Comparison of ENCODE assay signal across 1 cellular context in genomic region chr4:77671051-77671450, GRCh38.
TF ChIP-seq lines count a peak whose summit lies in the region.

No MANE protein-coding gene starts in this region.

TF ChIP-seq in GM23338, 12 proteins besides CTCF, POLR2A, EP300 and RAD21:
- TF ChIP-seq, protein P1, sequence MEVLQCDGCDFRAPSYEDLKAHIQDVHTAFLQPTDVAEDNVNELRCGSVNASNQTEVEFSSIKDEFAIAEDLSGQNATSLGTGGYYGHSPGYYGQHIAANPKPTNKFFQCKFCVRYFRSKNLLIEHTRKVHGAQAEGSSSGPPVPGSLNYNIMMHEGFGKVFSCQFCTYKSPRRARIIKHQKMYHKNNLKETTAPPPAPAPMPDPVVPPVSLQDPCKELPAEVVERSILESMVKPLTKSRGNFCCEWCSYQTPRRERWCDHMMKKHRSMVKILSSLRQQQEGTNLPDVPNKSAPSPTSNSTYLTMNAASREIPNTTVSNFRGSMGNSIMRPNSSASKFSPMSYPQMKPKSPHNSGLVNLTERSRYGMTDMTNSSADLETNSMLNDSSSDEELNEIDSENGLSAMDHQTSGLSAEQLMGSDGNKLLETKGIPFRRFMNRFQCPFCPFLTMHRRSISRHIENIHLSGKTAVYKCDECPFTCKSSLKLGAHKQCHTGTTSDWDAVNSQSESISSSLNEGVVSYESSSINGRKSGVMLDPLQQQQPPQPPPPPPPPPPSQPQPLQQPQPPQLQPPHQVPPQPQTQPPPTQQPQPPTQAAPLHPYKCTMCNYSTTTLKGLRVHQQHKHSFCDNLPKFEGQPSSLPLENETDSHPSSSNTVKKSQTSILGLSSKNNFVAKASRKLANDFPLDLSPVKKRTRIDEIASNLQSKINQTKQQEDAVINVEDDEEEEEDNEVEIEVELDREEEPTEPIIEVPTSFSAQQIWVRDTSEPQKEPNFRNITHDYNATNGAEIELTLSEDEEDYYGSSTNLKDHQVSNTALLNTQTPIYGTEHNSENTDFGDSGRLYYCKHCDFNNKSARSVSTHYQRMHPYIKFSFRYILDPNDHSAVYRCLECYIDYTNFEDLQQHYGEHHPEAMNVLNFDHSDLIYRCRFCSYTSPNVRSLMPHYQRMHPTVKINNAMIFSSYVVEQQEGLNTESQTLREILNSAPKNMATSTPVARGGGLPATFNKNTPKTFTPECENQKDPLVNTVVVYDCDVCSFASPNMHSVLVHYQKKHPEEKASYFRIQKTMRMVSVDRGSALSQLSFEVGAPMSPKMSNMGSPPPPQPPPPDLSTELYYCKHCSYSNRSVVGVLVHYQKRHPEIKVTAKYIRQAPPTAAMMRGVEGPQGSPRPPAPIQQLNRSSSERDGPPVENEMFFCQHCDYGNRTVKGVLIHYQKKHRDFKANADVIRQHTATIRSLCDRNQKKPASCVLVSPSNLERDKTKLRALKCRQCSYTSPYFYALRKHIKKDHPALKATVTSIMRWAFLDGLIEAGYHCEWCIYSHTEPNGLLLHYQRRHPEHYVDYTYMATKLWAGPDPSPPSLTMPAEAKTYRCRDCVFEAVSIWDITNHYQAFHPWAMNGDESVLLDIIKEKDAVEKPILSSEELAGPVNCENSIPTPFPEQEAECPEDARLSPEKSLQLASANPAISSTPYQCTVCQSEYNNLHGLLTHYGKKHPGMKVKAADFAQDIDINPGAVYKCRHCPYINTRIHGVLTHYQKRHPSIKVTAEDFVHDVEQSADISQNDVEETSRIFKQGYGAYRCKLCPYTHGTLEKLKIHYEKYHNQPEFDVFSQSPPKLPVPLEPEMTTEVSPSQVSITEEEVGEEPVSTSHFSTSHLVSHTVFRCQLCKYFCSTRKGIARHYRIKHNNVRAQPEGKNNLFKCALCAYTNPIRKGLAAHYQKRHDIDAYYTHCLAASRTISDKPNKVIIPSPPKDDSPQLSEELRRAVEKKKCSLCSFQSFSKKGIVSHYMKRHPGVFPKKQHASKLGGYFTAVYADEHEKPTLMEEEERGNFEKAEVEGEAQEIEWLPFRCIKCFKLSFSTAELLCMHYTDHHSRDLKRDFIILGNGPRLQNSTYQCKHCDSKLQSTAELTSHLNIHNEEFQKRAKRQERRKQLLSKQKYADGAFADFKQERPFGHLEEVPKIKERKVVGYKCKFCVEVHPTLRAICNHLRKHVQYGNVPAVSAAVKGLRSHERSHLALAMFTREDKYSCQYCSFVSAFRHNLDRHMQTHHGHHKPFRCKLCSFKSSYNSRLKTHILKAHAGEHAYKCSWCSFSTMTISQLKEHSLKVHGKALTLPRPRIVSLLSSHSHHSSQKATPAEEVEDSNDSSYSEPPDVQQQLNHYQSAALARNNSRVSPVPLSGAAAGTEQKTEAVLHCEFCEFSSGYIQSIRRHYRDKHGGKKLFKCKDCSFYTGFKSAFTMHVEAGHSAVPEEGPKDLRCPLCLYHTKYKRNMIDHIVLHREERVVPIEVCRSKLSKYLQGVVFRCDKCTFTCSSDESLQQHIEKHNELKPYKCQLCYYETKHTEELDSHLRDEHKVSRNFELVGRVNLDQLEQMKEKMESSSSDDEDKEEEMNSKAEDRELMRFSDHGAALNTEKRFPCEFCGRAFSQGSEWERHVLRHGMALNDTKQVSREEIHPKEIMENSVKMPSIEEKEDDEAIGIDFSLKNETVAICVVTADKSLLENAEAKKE (CRISPR knock-in tag; IDR thresholded peaks at IDR 0.05): no peak
- TF ChIP-seq POLR2AphosphoS5 (IDR thresholded peaks at IDR 0.05; ENCODE audit: low read depth) (no peak), ZNF114 (CRISPR knock-in tag; IDR thresholded peaks at IDR 0.05) (no peak), JUNB (IDR thresholded peaks at IDR 0.05; ENCODE audit: unreplicated experiment) (no peak), EZH2phosphoT487 (IDR thresholded peaks at IDR 0.05; ENCODE audit: unreplicated experiment) (no peak), STAT1 (IDR thresholded peaks at IDR 0.05; ENCODE audit: unreplicated experiment) (no peak), ZNF331 (CRISPR knock-in tag; IDR thresholded peaks at IDR 0.05; ENCODE audit: low read depth) (no peak), EZH2 (IDR thresholded peaks at IDR 0.05; ENCODE audit: low read depth, unreplicated experiment) (no peak), NANOG (IDR thresholded peaks at IDR 0.05; ENCODE audit: borderline replicate concordance) (no peak), REST (IDR thresholded peaks at IDR 0.05; ENCODE audit: unreplicated experiment) (no peak)
- TF ChIP-seq, protein P2, sequence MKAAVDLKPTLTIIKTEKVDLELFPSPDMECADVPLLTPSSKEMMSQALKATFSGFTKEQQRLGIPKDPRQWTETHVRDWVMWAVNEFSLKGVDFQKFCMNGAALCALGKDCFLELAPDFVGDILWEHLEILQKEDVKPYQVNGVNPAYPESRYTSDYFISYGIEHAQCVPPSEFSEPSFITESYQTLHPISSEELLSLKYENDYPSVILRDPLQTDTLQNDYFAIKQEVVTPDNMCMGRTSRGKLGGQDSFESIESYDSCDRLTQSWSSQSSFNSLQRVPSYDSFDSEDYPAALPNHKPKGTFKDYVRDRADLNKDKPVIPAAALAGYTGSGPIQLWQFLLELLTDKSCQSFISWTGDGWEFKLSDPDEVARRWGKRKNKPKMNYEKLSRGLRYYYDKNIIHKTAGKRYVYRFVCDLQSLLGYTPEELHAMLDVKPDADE (IDR thresholded peaks at IDR 0.05): no peak
